In genomic region chr9:20786807-20787206, GRCh38 we compare ENCODE assay signal across 18 cellular contexts.
A peak's percentile ranks its signal among the peaks of the same experiment; 100 is the strongest.
DNase-seq lines count a peak whose midpoint lies in the region; ATAC-seq, FAIRE-seq and TF ChIP-seq lines count a peak whose summit lies in the region.
"Had no signal": no experiment of that assay in that cellular context is flagged by ENCODE, and none has a peak within 500 bp of the region (broad histone marks: within the 10 kb centered on the region; RNA-seq: fewer than 3 reads in every experiment).

No MANE protein-coding gene starts in this region.

- TF ChIP-seq POLR2A in GM12878 (IDR thresholded peaks at IDR 0.05; ENCODE audit: low read depth, low read length) (no peak), Peyer's patch (IDR thresholded peaks at IDR 0.05) (no peak)

- no peak for FAIRE-seq in GM12878 (lab: Jason Lieb, UNC)
- FAIRE-seq: A549, D721Med, GM12891, H54 had no signal

- H3K27me3 ChIP-seq in GM12878 (replicated peaks in 1 of 2; ENCODE audit: control insufficient read depth in 2 of 2, insufficient read depth in 2 of 2, low read length in 1 of 2) = no peaks in the 10 kb centered on the region
- H3K27me3 ChIP-seq in Peyer's patch = no peaks in the 10 kb centered on the region

- CTCF ChIA-PET in HEK293T (lab: Yijun Ruan, JAX) = no interaction called here
- CTCF ChIA-PET in GM12878 (lab: Yijun Ruan, JAX) = interaction anchor here (1.2 kb wide), 1 partner anchor 163 kb away, joined by 3 read pairs; no protein-coding TSS in a partner anchor

- H3K4me1 ChIP-seq in GM12878 (ENCODE audit: control insufficient read depth, insufficient read depth, low read length) (no peaks in the 10 kb centered on the region), Peyer's patch (no peaks in the 10 kb centered on the region)
- H3K4me1 ChIP-seq: A549 had no signal

- no peak for TF ChIP-seq EP300 in GM12878 (IDR thresholded peaks at IDR 0.05; ENCODE audit: borderline replicate concordance in 1 of 2, control insufficient read depth in 1 of 2, low read depth in 2 of 2, low read length in 2 of 2)

- DNase-seq in G401 (ENCODE audit: low spot score) (peak; percentile 50), HEK293T (ENCODE audit: extremely low spot score) (no peak), GM12878 (ENCODE audit: low read depth, low spot score) (no peak), left kidney (ENCODE audit: low read depth, low spot score) (peak; percentile 21), Peyer's patch (no peak), NCI-H1436 treated with DMSO at 0.1 percent for 48 hours (lab: John Stamatoyannopoulos, UW) (no peak), nephron progenitor cell (no peak), left lobe of liver (ENCODE audit: low spot score) (no peak)
- DNase-seq: CD8-positive, alpha-beta T cell; COR-L47; DMS53 had no signal

- no peaks in the 10 kb centered on the region for H3K9me3 ChIP-seq in GM12878 (replicated peaks; ENCODE audit: control insufficient read depth, insufficient read depth, low read length)
- H3K9me3 ChIP-seq in Peyer's patch = no peaks in the 10 kb centered on the region
- H3K9me3 ChIP-seq: A549 had no signal

- H3K27ac Mint-ChIP-seq in nephron progenitor cell = no peak overlapping the region
- H3K27ac Mint-ChIP-seq: CD14-positive monocyte; CD8-positive, alpha-beta T cell had no signal

- no peak overlapping the region for H3K4me3 ChIP-seq in GM12878
- H3K4me3 ChIP-seq in Peyer's patch = no peak overlapping the region
- H3K4me3 ChIP-seq: A549 had no signal

- ATAC-seq in GM12878 (no peak), left lobe of liver (no peak)
- ATAC-seq: A549; CD8-positive, alpha-beta T cell; HCT116 had no signal

- in situ Hi-C loops in G401 (cut with HindIII; ENCODE audit: low sequenced_read_pairs) = no loop called here
- in situ Hi-C loops in GM12878 (cut with MboI) = no loop called here

- TF ChIP-seq CTCF in GM12878 (IDR thresholded peaks at IDR 0.05 in 2 of 3, conservative IDR thresholded peaks at IDR 0.05 in 1 of 3; ENCODE audit: control insufficient read depth in 2 of 3, extremely low read depth in 1 of 3, insufficient read depth in 1 of 3, low read depth in 3 of 3, low read length in 3 of 3) = no peak
- TF ChIP-seq CTCF in Peyer's patch (IDR thresholded peaks at IDR 0.05) = no peak
- TF ChIP-seq CTCF in nephron progenitor cell (IDR thresholded peaks at IDR 0.05) = no peak

- H3K27me3 Mint-ChIP-seq in nephron progenitor cell (ENCODE audit: low read depth, poor library complexity) = no peaks in the 10 kb centered on the region

- WGBS in GM12878 (ENCODE audit: insufficient coverage, insufficient replicate concordance, low lambda C conversion rate, missing lambda C conversion rate) = 92% methylated on average over 1 of the region's 1 CpG

- intact Hi-C loops in GM12878 (cut with micrococcal nuclease; ENCODE audit: unreplicated experiment) = no loop called here

- SMC1A ChIA-PET in GM12878 (lab: Charles Lee; ENCODE audit: uncharacterized antibody, unreplicated experiment) = interaction anchor here (2.3 to 2.9 kb wide), 2 partner anchors 7 to 162 kb away, joined by 8 to 13 read pairs; no protein-coding TSS in a partner anchor

- H3K9me3 Mint-ChIP-seq in nephron progenitor cell = no peaks in the 10 kb centered on the region
- H3K9me3 Mint-ChIP-seq: CD14-positive monocyte; CD8-positive, alpha-beta T cell had no signal

- H3K4me1 Mint-ChIP-seq in nephron progenitor cell = peaks cover 3% of the 10 kb centered on the region
- H3K4me1 Mint-ChIP-seq: CD14-positive monocyte had no signal

- BruUV-seq in GM12878 (replicated peaks; lab: Mats Ljungman, UMichigan) = no TSS peak

- RAD21 ChIA-PET in GM12878 (lab: Charles Lee; ENCODE audit: unreplicated experiment) = no interaction called here

- H4K20me1 ChIP-seq in GM12878 (ENCODE audit: control insufficient read depth, insufficient read depth) = no peaks in the 10 kb centered on the region

- H3K27ac ChIP-seq in GM12878 (ENCODE audit: control insufficient read depth, insufficient read depth) (no peak overlapping the region), Peyer's patch (no peak overlapping the region)
- H3K27ac ChIP-seq: A549, KMS-11 had no signal

- H2AFZ ChIP-seq in GM12878 (ENCODE audit: control insufficient read depth, low read depth, low read length) = no peak overlapping the region

- POLR2A ChIA-PET in HEK293T (lab: Yijun Ruan, JAX) (no interaction called here), GM12878 (lab: Charles Lee) (no interaction called here)

- H3K9ac ChIP-seq in GM12878 (ENCODE audit: control insufficient read depth, insufficient read depth, low read length) = no peak overlapping the region
- H3K9ac ChIP-seq: KMS-11 had no signal

- TF ChIP-seq RAD21 in GM12878 (IDR thresholded peaks at IDR 0.05; ENCODE audit: insufficient read depth, low read depth, low read length) = no peak

- H3K4me2 ChIP-seq in GM12878 (ENCODE audit: control insufficient read depth, insufficient read depth) = no peak overlapping the region
- H3K4me2 ChIP-seq: A549, KMS-11 had no signal

- peaks cover 50% of the 10 kb centered on the region for H3K36me3 Mint-ChIP-seq in nephron progenitor cell (ENCODE audit: low read depth)

- no peak overlapping the region for H3K4me3 Mint-ChIP-seq in nephron progenitor cell
- H3K4me3 Mint-ChIP-seq: CD14-positive monocyte; CD8-positive, alpha-beta T cell had no signal

- no peaks in the 10 kb centered on the region for H3K79me2 ChIP-seq in GM12878 (ENCODE audit: control insufficient read depth, insufficient read depth, low read length)

- H3K36me3 ChIP-seq in GM12878 (ENCODE audit: control insufficient read depth in 2 of 2, insufficient read depth in 2 of 2, low read length in 1 of 2) (peaks cover 4 to 9% of the 10 kb centered on the region in 2 experiments), Peyer's patch (no peaks in the 10 kb centered on the region)

TF ChIP-seq in HEK293T, 16 proteins besides CTCF, POLR2A, EP300 and RAD21:
- TF ChIP-seq FOXM1 (IDR thresholded peaks at IDR 0.05; ENCODE audit: borderline replicate concordance) = no peak
- TF ChIP-seq PKNOX1 (IDR thresholded peaks at IDR 0.05) = peak; percentile 56

TF ChIP-seq in GM12878, 131 proteins besides CTCF, POLR2A, EP300 and RAD21:
- TF ChIP-seq RAD51 (IDR thresholded peaks at IDR 0.05) (no peak), PKNOX1 (IDR thresholded peaks at IDR 0.05) (peak; percentile 29; the same call in 1 of the 2 replicates)

Comparison
In these comparisons a context has a peak if more than half of its experiments do, and no peak if none do; other contexts are left out.
1. DNase-seq: peak in G401 (single experiment) and left kidney (single experiment); none in HEK293T (single experiment), GM12878 (single experiment), Peyer's patch (0 of 3), NCI-H1436 treated with DMSO at 0.1 percent for 48 hours (single experiment), nephron progenitor cell (single experiment) and left lobe of liver (single experiment).